ENCODE assay signal across 25 cellular contexts in genomic region chr2:41182961-41183360, GRCh38.
"Had no signal": no experiment of that assay in that cellular context is flagged by ENCODE, and none has a peak within 500 bp of the region (broad histone marks: within the 10 kb centered on the region; RNA-seq: fewer than 3 reads in every experiment).

No MANE protein-coding gene starts in this region.

- DNase-seq: activated CD4-positive, alpha-beta T cell treated with anti-CD3 and anti-CD28 coated beads, Interleukin-2, amount 10 ng/mL, durations not matched to agents 24 days and 14 days; activated CD4-positive, alpha-beta T cell treated with anti-CD3 and anti-CD28 coated beads, Interleukin-2, amount 50 U/mL, for 4 hours; activated CD8-positive, alpha-beta T cell treated with anti-CD3 and anti-CD28 coated beads for 36 hours; activated effector memory CD4-positive, alpha-beta T cell treated with anti-CD3 and anti-CD28 coated beads, Interleukin-2, amount 50 U/mL, for 16 hours; activated naive CD4-positive, alpha-beta T cell; activated naive CD4-positive, alpha-beta T cell treated with anti-CD3 and anti-CD28 coated beads, Interleukin-2, amount 50 U/mL, for 16 hours; activated naive CD8-positive, alpha-beta T cell treated with anti-CD3 and anti-CD28 coated beads for 36 hours; activated T-cell treated with anti-CD3 and anti-CD28 coated beads, Interleukin-2, amount 50 U/mL, for 1 hour; activated T-cell treated with anti-CD3 and anti-CD28 coated beads, Interleukin-2, amount 50 U/mL, for 72 hours; amniotic stem cell; aorta; brain microvascular endothelial cell; central memory CD4-positive, alpha-beta T cell; NCI-H1092 treated with DMSO at 0.1 percent for 48 hours; NCI-H1694; NCI-H1930; NCI-H2081 treated with DMSO at 0.1 percent for 48 hours; NCI-H2171 treated with DMSO at 0.1 percent for 48 hours; NCI-H2227 treated with DMSO at 0.1 percent for 48 hours; NCI-H510A; NCI-H526; SHP77; SJCRH30; SK-N-SH had no signal

- H3K9me3 ChIP-seq: SJCRH30, SK-N-SH had no signal

- H3K27me3 ChIP-seq: brain microvascular endothelial cell, SJCRH30 had no signal

- H3K4me1 ChIP-seq: SJCRH30 had no signal

- H3K4me3 ChIP-seq: K562, SJCRH30 had no signal

- H3K36me3 ChIP-seq: brain microvascular endothelial cell, SJCRH30 had no signal
